ENCODE assay signal across 33 cellular contexts in genomic region chr6:25946631-25947030, GRCh38. TPM values are rescaled to one million over a fixed set of nuclear protein-coding genes. Genes with fewer than 3 reads are reported as not detected.
"Had no signal": no experiment of that assay in that cellular context is flagged by ENCODE, and none has a peak within 500 bp of the region (broad histone marks: within the 10 kb centered on the region; RNA-seq: fewer than 3 reads in every experiment).

No MANE protein-coding gene starts in this region.

- H3K27ac ChIP-seq: coronary artery, skin epidermis, uterus, WERI-Rb-1 had no signal

- H3K27me3 Mint-ChIP-seq: progenitor cell of endocrine pancreas, T-cell, type B pancreatic cell had no signal

- H3K36me3 ChIP-seq: uterus, WERI-Rb-1 had no signal

- H3K9me3 Mint-ChIP-seq: type B pancreatic cell had no signal

- H3K27me3 ChIP-seq: uterus had no signal

- H3K36me3 Mint-ChIP-seq: stimulated activated effector memory CD8-positive, alpha-beta T cell treated with anti-CD3 and anti-CD28 coated beads, Interleukin-12 subunit alpha, Interleukin-12 subunit beta, amount 100 ng/mL, for 72 hours; T-cell; type B pancreatic cell had no signal

- DNase-seq: activated CD8-positive, alpha-beta memory T cell treated with anti-CD3 and anti-CD28 coated beads, Interleukin-2, amount 50 U/mL, for 48 hours; activated effector memory CD4-positive, alpha-beta T cell treated with anti-CD3 and anti-CD28 coated beads, Interleukin-2, amount 50 U/mL, for 16 hours; activated naive CD4-positive, alpha-beta T cell treated with anti-CD3 and anti-CD28 coated beads for 36 hours; activated T-cell treated with anti-CD3 and anti-CD28 coated beads, Interleukin-2, amount 50 U/mL, for 24 hours; cerebellar nuclear complex; foreskin fibroblast; head of caudate nucleus; hippocampal formation; immature natural killer cell; kidney; left colon; mammary epithelial cell; stimulated activated CD4-positive, alpha-beta T cell treated with anti-CD3 and anti-CD28 coated beads, Interleukin-12 subunit alpha, Interleukin-12 subunit beta, amount 100 ng/mL, for 4 hours; stimulated activated CD4-positive, alpha-beta T cell treated with anti-CD3 and anti-CD28 coated beads, Interleukin-4, amount 100 ng/mL, for 1 hour; stimulated activated naive CD8-positive, alpha-beta T cell treated with anti-CD3 and anti-CD28 coated beads, Interleukin-15, amount 100 ng/mL, for 72 hours; substantia nigra; T-cell; T1000; uterus; WERI-Rb-1 had no signal

- H3K4me1 Mint-ChIP-seq: nephron had no signal

- ATAC-seq: activated CD4-positive, CD25-positive, alpha-beta regulatory T cell treated with anti-CD3 and anti-CD28 coated beads, Interleukin-2, amount 50 U/mL, for 24 hours; left colon; sciatic nerve; stimulated activated effector memory CD8-positive, alpha-beta T cell treated with anti-CD3 and anti-CD28 coated beads, Interleukin-12 subunit alpha, Interleukin-12 subunit beta, amount 100 ng/mL, for 72 hours; stimulated activated naive CD8-positive, alpha-beta T cell treated with anti-CD3 and anti-CD28 coated beads, Interleukin-15, amount 100 ng/mL, for 72 hours had no signal

- H3K4me3 Mint-ChIP-seq: activated naive CD4-positive, alpha-beta T cell treated with anti-CD3 and anti-CD28 coated beads for 36 hours; activated T-cell treated with anti-CD3 and anti-CD28 coated beads, Interleukin-2, amount 50 U/mL, for 24 hours; immature natural killer cell; nephron; stimulated activated effector memory CD8-positive, alpha-beta T cell treated with anti-CD3 and anti-CD28 coated beads, Interleukin-12 subunit alpha, Interleukin-12 subunit beta, amount 100 ng/mL, for 72 hours; stimulated activated naive CD8-positive, alpha-beta T cell treated with anti-CD3 and anti-CD28 coated beads, Interleukin-15, amount 100 ng/mL, for 72 hours; T-cell; type B pancreatic cell had no signal

- H3K4me3 ChIP-seq: coronary artery, skin epidermis, uterus had no signal

- H3K4me1 ChIP-seq: uterus had no signal

- H3K9me3 ChIP-seq: uterus had no signal

- H3K27ac Mint-ChIP-seq: activated naive CD4-positive, alpha-beta T cell treated with anti-CD3 and anti-CD28 coated beads for 36 hours; activated T-cell treated with anti-CD3 and anti-CD28 coated beads, Interleukin-2, amount 50 U/mL, for 24 hours; immature natural killer cell; nephron; progenitor cell of endocrine pancreas; stimulated activated effector memory CD8-positive, alpha-beta T cell treated with anti-CD3 and anti-CD28 coated beads, Interleukin-12 subunit alpha, Interleukin-12 subunit beta, amount 100 ng/mL, for 72 hours; type B pancreatic cell had no signal

RNA-seq across cellular contexts. Expression of gene SLC17A2, which starts 16.1 kb away (rescaled TPM):
- total RNA-seq: bronchial epithelial cell, endothelial cell of umbilical vein, left colon, mammary epithelial cell, mucosa of gallbladder, osteoblast, progenitor cell of endocrine pancreas, sciatic nerve, T-cell, uterus had no signal
- polyA plus RNA-seq: endothelial cell of umbilical vein, esophagus, immature natural killer cell, mammary epithelial cell had no signal
